17 cellular contexts compared by ENCODE assay signal in the genomic region with DNA sequence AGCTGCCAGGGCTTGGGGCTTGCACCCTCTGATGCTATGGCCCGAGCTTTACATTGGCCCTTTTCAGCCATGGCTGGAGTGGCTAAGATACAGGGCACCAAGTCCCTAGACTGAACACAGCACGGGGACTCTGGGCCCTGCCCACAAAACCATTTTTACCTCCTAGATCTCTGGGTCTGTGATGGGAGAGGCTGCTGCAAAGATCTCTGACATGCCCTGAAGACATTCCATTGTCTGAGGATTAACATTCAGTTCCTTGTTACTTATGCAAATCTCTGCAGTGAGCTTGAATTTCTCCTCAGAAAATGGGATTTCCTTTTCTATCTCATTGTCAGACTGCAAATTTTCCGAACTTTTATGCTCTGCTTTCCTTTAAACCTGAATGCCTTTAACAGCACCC.
"Had no signal": no experiment of that assay in that cellular context is flagged by ENCODE, and none has a peak within 500 bp of the region (broad histone marks: within the 10 kb centered on the region; RNA-seq: fewer than 3 reads in every experiment).

No MANE protein-coding gene starts in this region.

- H3K36me3 ChIP-seq: colonic mucosa, esophagus muscularis mucosa, gastroesophageal sphincter, suprapubic skin, thyroid gland had no signal

- H3K4me3 ChIP-seq: colonic mucosa, esophagus muscularis mucosa, gastroesophageal sphincter, suprapubic skin, thyroid gland had no signal

- H3K4me1 ChIP-seq: colonic mucosa, gastroesophageal sphincter, suprapubic skin, thyroid gland had no signal

- H3K27me3 ChIP-seq: colonic mucosa, esophagus muscularis mucosa, gastroesophageal sphincter, suprapubic skin, thyroid gland had no signal

- H3K27ac ChIP-seq: colonic mucosa, esophagus muscularis mucosa, gastroesophageal sphincter, suprapubic skin, thyroid gland had no signal

- H3K9me3 ChIP-seq: colonic mucosa, esophagus muscularis mucosa, gastroesophageal sphincter, suprapubic skin, thyroid gland had no signal

- ATAC-seq: gastroesophageal sphincter; left colon; left ventricle myocardium superior; naive thymus-derived CD4-positive, alpha-beta T cell; right cardiac atrium had no signal

- DNase-seq: colonic mucosa; dermis blood vessel endothelial cell; effector CD4-positive, alpha-beta T cell; glutamatergic neuron; kidney; left colon; left ventricle myocardium superior; naive thymus-derived CD4-positive, alpha-beta T cell; nephron progenitor cell; right cardiac atrium; small intestine; stimulated activated CD4-positive, alpha-beta T cell treated with anti-CD3 and anti-CD28 coated beads, Interleukin-12 subunit alpha, Interleukin-12 subunit beta, amount 100 ng/mL, for 4 hours; stimulated activated naive CD4-positive, alpha-beta T cell treated with Interleukin-2 at 50 U/mL for 16 hours; thyroid gland had no signal
